ENCODE assay signal across 8 cellular contexts in genomic region chr7:107742678-107743566, GRCh38. TPM values are rescaled to one million over a fixed set of nuclear protein-coding genes. Genes with fewer than 3 reads are reported as not detected.
DNase-seq lines count a peak whose midpoint lies in the region; ATAC-seq and TF ChIP-seq lines count a peak whose summit lies in the region.

No MANE protein-coding gene starts in this region.

- peak overlapping the region; percentile 28 for H2BK5ac ChIP-seq in mesendoderm (ENCODE audit: low read length)

- H2BK15ac ChIP-seq in mesendoderm (replicated peaks; ENCODE audit: low read depth): no peak overlapping the region

- H3K27ac ChIP-seq in mesendoderm (ENCODE audit: low read depth, low read length) (peak overlapping the region; percentile 33), upper lobe of left lung (peak overlapping the region; percentile 93 to 99 (median 96))

- 100% methylated on average over 2 of the region's 29 CpGs for WGBS in mesendoderm (ENCODE audit: extremely low coverage, insufficient coverage, low lambda C conversion rate)
- WGBS in upper lobe of left lung, 2 donors: 15 to 17% methylated on average over 29 of the region's 29 CpGs

- no peak for TF ChIP-seq EP300 in upper lobe of left lung (IDR thresholded peaks at IDR 0.05)

- H3K56ac ChIP-seq in mesendoderm (ENCODE audit: low read length): peak overlapping the region; percentile 94

- H3K4me2 ChIP-seq in mesendoderm (ENCODE audit: low read length): peak overlapping the region; percentile 96

- H3K9ac ChIP-seq in mesendoderm (ENCODE audit: low read length): peak overlapping the region; percentile 78

- H4K8ac ChIP-seq in mesendoderm (ENCODE audit: low read depth, low read length): no peak overlapping the region

- peak overlapping the region; percentile 80 for H3K4me3 ChIP-seq in mesendoderm (ENCODE audit: low read length)
- H3K4me3 ChIP-seq in upper lobe of left lung: peak overlapping the region; percentile 17 to 84 (median 64)

- peak in 1 of 4 donors; percentile 41 for TF ChIP-seq POLR2A in upper lobe of left lung (IDR thresholded peaks at IDR 0.05)

- no peaks in the 10 kb centered on the region for H3K9me3 ChIP-seq in upper lobe of left lung

- H3K18ac ChIP-seq in mesendoderm (ENCODE audit: low read length): no peak overlapping the region

- DNase-seq in NCI-H526 (lab: John Stamatoyannopoulos, UW): peak; percentile 92 to 95
- DNase-seq in NCI-H526 treated with DMSO at 0.1 percent for 48 hours (lab: John Stamatoyannopoulos, UW): no peak
- DNase-seq in KG1 (lab: John Stamatoyannopoulos, UW): peak; percentile 68
- DNase-seq in SW480 (ENCODE audit: low spot score): peak; percentile 80
- peak; percentile 58 for DNase-seq in effector CD8-positive, alpha-beta T cell (lab: John Stamatoyannopoulos, UW)
- peak; percentile 86 for DNase-seq in mesendoderm
- DNase-seq in upper lobe of left lung: peak; percentile 62 to 87

- peak; percentile 41 for ATAC-seq in GM21723 (IDR thresholded peaks at IDR 0.05; ENCODE audit: unreplicated experiment)
- peak; percentile 48 to 70 for ATAC-seq in upper lobe of left lung (ENCODE audit: low FRiP score in 2 of 2)

- no peaks in the 10 kb centered on the region for H3K27me3 ChIP-seq in mesendoderm (ENCODE audit: insufficient read depth, low read length, poor library complexity)
- no peaks in the 10 kb centered on the region for H3K27me3 ChIP-seq in upper lobe of left lung

- H2AK5ac ChIP-seq in mesendoderm (ENCODE audit: low read length): no peak overlapping the region

- peaks cover 26% of the 10 kb centered on the region for H3K79me2 ChIP-seq in mesendoderm (ENCODE audit: control insufficient read depth, insufficient read depth, low read length)

- H3K4me1 ChIP-seq in mesendoderm (ENCODE audit: control insufficient read depth, low read depth, low read length) (no peaks in the 10 kb centered on the region), upper lobe of left lung (peaks cover 24 to 45% (median 31%) of the 10 kb centered on the region in 4 donors)

- H4K5ac ChIP-seq in mesendoderm (ENCODE audit: low read length): no peak overlapping the region

- H3K4ac ChIP-seq in mesendoderm (ENCODE audit: low read depth, low read length): no peak overlapping the region

- no peak overlapping the region for H3K23ac ChIP-seq in mesendoderm (ENCODE audit: low read length)

- H3K36me3 ChIP-seq in mesendoderm (ENCODE audit: control insufficient read depth, insufficient read depth, low read length) (no peaks in the 10 kb centered on the region), upper lobe of left lung (no peaks in the 10 kb centered on the region)

- TF ChIP-seq CTCF in upper lobe of left lung (IDR thresholded peaks at IDR 0.05): no peak

- no peak overlapping the region for H2BK120ac ChIP-seq in mesendoderm (ENCODE audit: low read depth, low read length)

- peaks cover 3% of the 10 kb centered on the region for H3K79me1 ChIP-seq in mesendoderm (ENCODE audit: low read length)

RNA-seq across cellular contexts. Expression of gene CBLL1, which starts 1.0 kb away (rescaled TPM):
- 36.4 TPM for polyA plus RNA-seq in mesendoderm (2013, experiment 1 of 2)
- polyA plus RNA-seq in mesendoderm (2013, experiment 2 of 2): 38.2 TPM
- 10 to 100 TPM; 15.1 to 36.8 (median 22.0) TPM for total RNA-seq in upper lobe of left lung
